16 cellular contexts compared by ENCODE assay signal in genomic region chr5:122366501-122366900, GRCh38. TPM values are rescaled to one million over a fixed set of nuclear protein-coding genes. Genes with fewer than 3 reads are reported as not detected.
DNase-seq lines count a peak whose midpoint lies in the region; ATAC-seq and TF ChIP-seq lines count a peak whose summit lies in the region.
"Had no signal": no experiment of that assay in that cellular context is flagged by ENCODE, and none has a peak within 500 bp of the region (broad histone marks: within the 10 kb centered on the region; RNA-seq: fewer than 3 reads in every experiment).

No MANE protein-coding gene starts in this region.

- no peaks in the 10 kb centered on the region for H3K9me3 ChIP-seq in body of pancreas
- H3K9me3 ChIP-seq: BE2C, prostate gland had no signal

- TF ChIP-seq CTCF in nephron (IDR thresholded peaks at IDR 0.05; ENCODE audit: unreplicated experiment in 3 of 3), result no peak
- TF ChIP-seq CTCF in body of pancreas (IDR thresholded peaks at IDR 0.05), result no peak

- peak overlapping the region; percentile 36 to 73 (median 53) for H3K27ac Mint-ChIP-seq in nephron
- H3K27ac Mint-ChIP-seq: activated CD8-positive, alpha-beta T cell treated with anti-CD3 and anti-CD28 coated beads, Interleukin-2, amount 10 ng/mL, durations not matched to agents 7 days and 5 days; endodermal cell; naive thymus-derived CD4-positive, alpha-beta T cell had no signal

- no peaks in the 10 kb centered on the region for H3K27me3 Mint-ChIP-seq in nephron (ENCODE audit: low read depth)

- H3K9me3 Mint-ChIP-seq in nephron, result no peaks in the 10 kb centered on the region
- H3K9me3 Mint-ChIP-seq: endodermal cell had no signal

- H3K4me3 ChIP-seq in body of pancreas, result no peak overlapping the region
- H3K4me3 ChIP-seq: prostate gland had no signal

- no peaks in the 10 kb centered on the region for H3K27me3 ChIP-seq in body of pancreas
- H3K27me3 ChIP-seq: BE2C had no signal

- peaks cover 6% of the 10 kb centered on the region for H3K36me3 Mint-ChIP-seq in nephron (ENCODE audit: low read depth)
- H3K36me3 Mint-ChIP-seq: naive thymus-derived CD4-positive, alpha-beta T cell had no signal

- no peak overlapping the region for H3K27ac ChIP-seq in body of pancreas
- H3K27ac ChIP-seq: prostate gland had no signal

- TF ChIP-seq POLR2A in body of pancreas (IDR thresholded peaks at IDR 0.05), result no peak

- H3K4me1 ChIP-seq in body of pancreas, result no peaks in the 10 kb centered on the region
- H3K4me1 ChIP-seq: BE2C, prostate gland had no signal

- H3K4me1 Mint-ChIP-seq in nephron, result peaks cover 43% of the 10 kb centered on the region
- H3K4me1 Mint-ChIP-seq: naive thymus-derived CD4-positive, alpha-beta T cell had no signal

- ATAC-seq in GM18873 (IDR thresholded peaks at IDR 0.05; ENCODE audit: low FRiP score, unreplicated experiment) (peak; percentile 58), HG02623 (IDR thresholded peaks at IDR 0.05; ENCODE audit: unreplicated experiment) (peak; percentile 53), body of pancreas (no peak)
- ATAC-seq: activated CD8-positive, alpha-beta T cell treated with anti-CD3 and anti-CD28 coated beads, Interleukin-2, amount 10 ng/mL, durations not matched to agents 7 days and 5 days; HepG2; naive thymus-derived CD4-positive, alpha-beta T cell; Panc1 had no signal

- 82 to 89% methylated on average over 3 of the region's 3 CpGs for WGBS in body of pancreas, 2 donors

- no peak overlapping the region for H3K4me3 Mint-ChIP-seq in nephron
- H3K4me3 Mint-ChIP-seq: activated CD8-positive, alpha-beta T cell treated with anti-CD3 and anti-CD28 coated beads, Interleukin-2, amount 10 ng/mL, durations not matched to agents 7 days and 5 days; endodermal cell; naive thymus-derived CD4-positive, alpha-beta T cell had no signal

- intact Hi-C loops in body of pancreas (cut with DNase I), result no loop called here

- no peaks in the 10 kb centered on the region for H3K36me3 ChIP-seq in body of pancreas (replicated peaks in 1 of 2; ENCODE audit: insufficient read depth in 1 of 2, low read depth in 2 of 2)
- H3K36me3 ChIP-seq: BE2C, prostate gland had no signal

- peak; percentile 7 for DNase-seq in HT1080 (ENCODE audit: low read depth)
- DNase-seq in body of pancreas, result no peak
- no peak for DNase-seq in hypothalamus (lab: John Stamatoyannopoulos, UW)
- no peak for DNase-seq in Kasumi-1 (lab: John Stamatoyannopoulos, UW)
- DNase-seq: activated CD8-positive, alpha-beta T cell treated with anti-CD3 and anti-CD28 coated beads, Interleukin-2, amount 10 ng/mL, durations not matched to agents 7 days and 5 days; BE2C; cerebellar nuclear complex; endodermal cell; naive thymus-derived CD4-positive, alpha-beta T cell; NCI-H748 treated with DMSO at 0.1 percent for 48 hours had no signal

RNA-seq across cellular contexts. Expression of gene SNCAIP, which starts 54.5 kb away (rescaled TPM):
- total RNA-seq in HT1080 (2014; rRNA removed; shearing (Covaris generic)), result 3.6 and 6.5 TPM in 2 replicates
- polyA plus RNA-seq in HT1080 (2015; cell fraction: cytosol; rRNA removed), result 1.1 and 2.0 TPM in 2 replicates
- polyA plus RNA-seq in HT1080 (2015; cell fraction: nucleus; rRNA removed), result 3.5 and 5.2 TPM in 2 replicates
- 1 to 10 TPM; 1.3 to 2.6 TPM for total RNA-seq in body of pancreas
- total RNA-seq: activated CD8-positive, alpha-beta T cell treated with anti-CD3 and anti-CD28 coated beads, Interleukin-2, amount 10 ng/mL, durations not matched to agents 7 days and 5 days; HepG2 had no signal
- polyA plus RNA-seq: HepG2; naive thymus-derived CD4-positive, alpha-beta T cell had no signal
